Comparison of ENCODE assay signal across 1 cellular context in the genomic region with DNA sequence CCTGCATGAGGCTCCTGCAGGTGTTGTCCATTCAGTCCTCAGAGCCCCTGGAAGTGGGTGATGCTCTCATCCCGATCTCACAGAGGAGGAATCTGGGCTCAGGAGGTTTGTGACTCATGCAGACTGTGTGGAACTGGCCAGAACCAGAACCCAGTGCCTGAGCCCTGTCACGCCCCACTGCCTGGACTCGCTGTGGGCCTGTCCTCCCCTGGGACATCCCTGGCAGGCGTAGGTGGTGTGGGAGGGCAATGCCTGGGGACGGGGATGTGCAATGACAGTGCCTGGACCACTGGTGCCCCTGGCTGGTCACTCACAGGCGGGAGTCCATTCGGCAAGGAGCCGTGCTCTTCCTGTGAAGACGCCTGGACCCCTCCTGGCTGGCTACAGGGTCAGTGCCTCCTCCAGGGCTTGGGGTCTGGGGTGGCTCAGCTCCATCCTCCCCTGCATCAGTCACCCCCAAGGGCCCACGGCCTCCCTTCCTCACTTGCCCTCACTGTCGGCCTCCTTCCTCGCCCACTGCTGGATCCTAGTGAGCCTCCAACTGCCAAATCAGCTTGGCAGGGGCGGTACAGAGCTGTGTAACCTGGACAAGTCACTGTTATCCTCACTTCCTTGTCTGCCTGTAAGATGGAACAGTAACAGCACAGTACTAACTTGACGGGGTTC.
TF ChIP-seq lines count a peak whose summit lies in the region.

No MANE protein-coding gene starts in this region.

TF ChIP-seq in HEK293, 187 proteins besides CTCF, POLR2A, EP300 and RAD21 (continued from another document):
- TF ChIP-seq, protein P1, sequence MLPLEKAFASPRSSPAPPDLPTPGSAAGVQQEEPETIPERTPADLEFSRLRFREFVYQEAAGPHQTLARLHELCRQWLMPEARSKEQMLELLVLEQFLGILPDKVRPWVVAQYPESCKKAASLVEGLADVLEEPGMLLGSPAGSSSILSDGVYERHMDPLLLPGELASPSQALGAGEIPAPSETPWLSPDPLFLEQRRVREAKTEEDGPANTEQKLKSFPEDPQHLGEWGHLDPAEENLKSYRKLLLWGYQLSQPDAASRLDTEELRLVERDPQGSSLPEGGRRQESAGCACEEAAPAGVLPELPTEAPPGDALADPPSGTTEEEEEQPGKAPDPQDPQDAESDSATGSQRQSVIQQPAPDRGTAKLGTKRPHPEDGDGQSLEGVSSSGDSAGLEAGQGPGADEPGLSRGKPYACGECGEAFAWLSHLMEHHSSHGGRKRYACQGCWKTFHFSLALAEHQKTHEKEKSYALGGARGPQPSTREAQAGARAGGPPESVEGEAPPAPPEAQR (tag by site-specific recombination; IDR thresholded peaks at IDR 0.05) = no peak
- TF ChIP-seq EGR2 (tag by site-specific recombination; IDR thresholded peaks at IDR 0.05; ENCODE audit: low read depth) = peak; percentile 58
- TF ChIP-seq ZNF596 (tag by site-specific recombination; IDR thresholded peaks at IDR 0.05) = no peak
